Comparison of ENCODE assay signal across 8 cellular contexts in the genomic region with DNA sequence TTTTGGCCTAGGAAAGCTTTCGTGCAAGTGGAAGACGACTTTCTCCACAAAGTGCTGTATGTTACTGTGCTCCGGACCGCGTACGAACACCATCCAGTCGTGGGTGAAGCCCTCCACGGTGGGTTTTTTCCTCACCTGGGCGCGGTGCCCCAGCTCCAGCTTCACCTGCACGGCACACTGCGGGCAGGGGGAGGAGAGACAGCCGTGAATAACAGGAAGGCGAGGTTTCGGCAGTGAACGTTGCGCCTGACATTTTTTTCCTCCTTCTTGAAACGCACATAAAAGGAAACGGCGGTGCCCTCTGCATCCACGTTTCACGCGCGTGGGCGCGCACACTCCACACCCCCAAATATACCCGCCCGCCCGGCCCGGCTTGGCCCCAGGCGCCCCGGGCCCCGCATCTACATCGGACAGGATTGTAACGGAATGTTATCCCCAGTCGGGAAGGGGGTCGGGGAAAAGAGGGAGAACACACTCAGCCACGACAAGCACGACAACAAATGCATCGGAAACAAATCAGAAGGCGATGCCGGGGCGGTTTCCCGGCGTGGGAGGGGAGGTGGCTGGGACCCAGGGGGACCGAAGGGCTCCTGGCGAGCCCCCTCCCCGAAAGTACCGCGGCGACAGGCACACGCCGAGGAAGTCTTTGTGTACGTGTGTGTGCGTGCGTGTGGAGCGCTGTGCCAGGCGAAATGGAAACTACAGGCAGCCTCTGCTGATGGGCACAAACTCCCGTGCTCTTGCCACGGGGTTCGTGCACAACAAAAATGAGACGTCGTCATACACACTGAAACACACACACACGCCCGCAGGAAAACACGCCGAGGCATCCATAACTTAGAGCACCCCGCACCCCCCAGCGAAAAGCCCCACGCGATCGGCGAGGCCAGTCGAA. TPM values are rescaled to one million over a fixed set of nuclear protein-coding genes. Genes with fewer than 3 reads are reported as not detected.
DNase-seq lines count a peak whose midpoint lies in the region; ATAC-seq and TF ChIP-seq lines count a peak whose summit lies in the region.

No MANE protein-coding gene starts in this region.

- H3K27me3 ChIP-seq in brain microvascular endothelial cell (replicated peaks) (no peaks in the 10 kb centered on the region), smooth muscle cell (ENCODE audit: low read depth) (no peaks in the 10 kb centered on the region)

- peak overlapping the region; percentile 89 for H2AFZ ChIP-seq in smooth muscle cell (ENCODE audit: low read depth)

- peaks cover 16% of the 10 kb centered on the region for H3K4me1 ChIP-seq in smooth muscle cell (ENCODE audit: low read depth)

- H3F3A ChIP-seq in smooth muscle cell (ENCODE audit: low read depth) = peaks cover 14% of the 10 kb centered on the region

- no peaks in the 10 kb centered on the region for H3K9me3 ChIP-seq in smooth muscle cell (replicated peaks; ENCODE audit: low read depth)

- H3K4me3 ChIP-seq in brain microvascular endothelial cell (ENCODE audit: low read depth, low read length) (peak overlapping the region; percentile 85), smooth muscle cell (peak overlapping the region; percentile 87)

- in situ Hi-C loops in brain microvascular endothelial cell (cut with HindIII; ENCODE audit: low pct_ligation_motif_present, low sequenced_read_pairs) = no loop called here

- TF ChIP-seq CTCF in brain microvascular endothelial cell (IDR thresholded peaks at IDR 0.05; ENCODE audit: low read depth, low read length, missing control alignments) (no peak), smooth muscle cell (IDR thresholded peaks at IDR 0.05; ENCODE audit: borderline replicate concordance, insufficient read depth, poor library complexity, severe bottlenecking) (no peak)

- under 1% methylated on average over 58 of the region's 74 CpGs for WGBS in smooth muscle cell (ENCODE audit: low lambda C conversion rate)

- peak overlapping the region; percentile 80 for H3K9ac ChIP-seq in smooth muscle cell (ENCODE audit: low read depth)

- H3K36me3 ChIP-seq in brain microvascular endothelial cell (replicated peaks) = no peaks in the 10 kb centered on the region
- H3K36me3 ChIP-seq in smooth muscle cell (ENCODE audit: low read depth) = no peaks in the 10 kb centered on the region

- peaks cover 27% of the 10 kb centered on the region for H4K20me1 ChIP-seq in smooth muscle cell (ENCODE audit: low read depth)

- no peak for ATAC-seq in GM19035 (IDR thresholded peaks at IDR 0.05; ENCODE audit: unreplicated experiment)

- DNase-seq in NCI-H1417 (lab: John Stamatoyannopoulos, UW) = peak; percentile 35 to 59 (median 58)
- no peak for DNase-seq in NCI-H1417 treated with DMSO at 0.1 percent for 48 hours (lab: John Stamatoyannopoulos, UW)
- peak; percentile 42 for DNase-seq in T-helper 9 cell
- peak; percentile 22 for DNase-seq in brain microvascular endothelial cell
- DNase-seq in iPS-NIHi11 (ENCODE audit: low spot score) = peak; percentile 15
- DNase-seq in smooth muscle cell (lab: John Stamatoyannopoulos, UW; ENCODE audit: unreplicated experiment) = no peak
- no peak for DNase-seq in SIG-M5 (lab: John Stamatoyannopoulos, UW)

- peaks cover 58% of the 10 kb centered on the region for H3K79me2 ChIP-seq in smooth muscle cell (ENCODE audit: low read depth)

- H3K27ac ChIP-seq in brain microvascular endothelial cell (peak overlapping the region; percentile 65), smooth muscle cell (ENCODE audit: low read depth) (peak overlapping the region; percentile 69)

- H3K4me2 ChIP-seq in smooth muscle cell = peak overlapping the region; percentile 97

RNA-seq across cellular contexts. Expression of a gene that starts 1.4 kb away (rescaled TPM):
- total RNA-seq in smooth muscle cell = 29.9 and 32.8 TPM in 2 replicates
- 16.3 and 21.9 TPM in 2 replicates for polyA plus RNA-seq in smooth muscle cell

Comparison
In these comparisons a context has a peak if more than half of its experiments do, and no peak if none do; other contexts are left out.
1. DNase-seq: peak in NCI-H1417 (3 of 3), T-helper 9 cell (single experiment), brain microvascular endothelial cell (single experiment) and iPS-NIHi11 (single experiment); none in NCI-H1417 treated with DMSO at 0.1 percent for 48 hours (single experiment), smooth muscle cell (single experiment) and SIG-M5 (single experiment).